Comparison of ENCODE assay signal across 18 cellular contexts in the genomic region with DNA sequence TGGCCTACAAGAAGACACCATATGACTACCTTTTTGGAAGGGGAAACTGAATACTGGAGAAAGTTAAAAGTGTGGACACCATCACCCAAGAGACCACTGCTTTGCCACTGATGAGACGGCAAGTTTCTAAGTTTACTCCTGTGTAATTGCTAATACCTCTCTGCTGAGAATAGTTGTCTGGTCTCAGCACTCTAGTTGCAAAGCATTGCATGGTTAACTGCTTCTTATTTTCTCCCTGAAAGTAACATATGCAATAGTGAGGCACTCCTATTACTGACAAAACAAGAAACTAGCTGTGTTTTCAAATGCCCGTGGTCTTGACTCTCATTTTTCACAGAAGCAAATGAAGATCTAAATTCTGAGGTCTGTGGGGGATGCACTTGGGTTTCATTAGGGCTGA.
DNase-seq lines count a peak whose midpoint lies in the region; ATAC-seq and TF ChIP-seq lines count a peak whose summit lies in the region.
"Had no signal": no experiment of that assay in that cellular context is flagged by ENCODE, and none has a peak within 500 bp of the region (broad histone marks: within the 10 kb centered on the region; RNA-seq: fewer than 3 reads in every experiment).

No MANE protein-coding gene starts in this region.

- no peaks in the 10 kb centered on the region for H3K9me3 ChIP-seq in osteoblast (ENCODE audit: low read depth, low read length)
- H3K9me3 ChIP-seq: Caco-2 had no signal

- TF ChIP-seq CTCF in osteoblast (IDR thresholded peaks at IDR 0.05; ENCODE audit: extremely low read depth, low read depth, low read length): no peak

- H3K79me2 ChIP-seq in osteoblast (ENCODE audit: insufficient read depth, low read length): no peaks in the 10 kb centered on the region

- peak overlapping the region; percentile 24 for H2AFZ ChIP-seq in osteoblast (ENCODE audit: low read length)
- H2AFZ ChIP-seq: GM23338 had no signal

- H3K4me2 ChIP-seq in osteoblast (ENCODE audit: insufficient read depth, low read length): no peak overlapping the region
- H3K4me2 ChIP-seq: GM23338 had no signal

- ATAC-seq in HG03025 (IDR thresholded peaks at IDR 0.05; ENCODE audit: low FRiP score, unreplicated experiment) (peak; percentile 62), SK-N-SH treated with all-trans-retinoic acid at 6 μM for 48 hours (peak; percentile 30), HG03139 (IDR thresholded peaks at IDR 0.05; ENCODE audit: unreplicated experiment) (no peak)
- ATAC-seq: GM23338, HCT116 had no signal

- no peaks in the 10 kb centered on the region for H4K20me1 ChIP-seq in osteoblast (ENCODE audit: insufficient read depth, low read length)

- peaks cover 45% of the 10 kb centered on the region for H3K4me1 ChIP-seq in osteoblast (ENCODE audit: insufficient read depth, low read length)
- H3K4me1 ChIP-seq: Caco-2 had no signal

- H3K36me3 ChIP-seq in osteoblast (ENCODE audit: insufficient read depth, low read length): no peaks in the 10 kb centered on the region

- DNase-seq in osteoblast (ENCODE audit: insufficient read length, low spot score, missing footprints): no peak
- DNase-seq in DMS 273 (lab: John Stamatoyannopoulos, UW; ENCODE audit: unreplicated experiment): no peak
- no peak for DNase-seq in NCI-H1105 treated with DMSO at 0.1 percent for 48 hours (lab: John Stamatoyannopoulos, UW)
- DNase-seq: ACHN; AML-193; Caco-2; CD4-positive, alpha-beta T cell; DMS153; DMS79; GDM1; H7; HFFc6 had no signal

- H3K4me3 ChIP-seq in osteoblast (ENCODE audit: insufficient read depth, low read length): no peak overlapping the region
- H3K4me3 ChIP-seq: GM23338 had no signal

- H3K27ac ChIP-seq in osteoblast (ENCODE audit: low read depth, low read length): no peak overlapping the region
- H3K27ac ChIP-seq: C4-2B had no signal

- H3K27me3 ChIP-seq in osteoblast (ENCODE audit: insufficient read depth, low read length): no peaks in the 10 kb centered on the region

TF ChIP-seq in SK-N-SH treated with all-trans-retinoic acid at 6 μM for 48 hours, 23 proteins besides CTCF, POLR2A, EP300 and RAD21:
- TF ChIP-seq SNAI2 (CRISPR knock-in tag; IDR thresholded peaks at IDR 0.05): no peak
- TF ChIP-seq, protein P1, sequence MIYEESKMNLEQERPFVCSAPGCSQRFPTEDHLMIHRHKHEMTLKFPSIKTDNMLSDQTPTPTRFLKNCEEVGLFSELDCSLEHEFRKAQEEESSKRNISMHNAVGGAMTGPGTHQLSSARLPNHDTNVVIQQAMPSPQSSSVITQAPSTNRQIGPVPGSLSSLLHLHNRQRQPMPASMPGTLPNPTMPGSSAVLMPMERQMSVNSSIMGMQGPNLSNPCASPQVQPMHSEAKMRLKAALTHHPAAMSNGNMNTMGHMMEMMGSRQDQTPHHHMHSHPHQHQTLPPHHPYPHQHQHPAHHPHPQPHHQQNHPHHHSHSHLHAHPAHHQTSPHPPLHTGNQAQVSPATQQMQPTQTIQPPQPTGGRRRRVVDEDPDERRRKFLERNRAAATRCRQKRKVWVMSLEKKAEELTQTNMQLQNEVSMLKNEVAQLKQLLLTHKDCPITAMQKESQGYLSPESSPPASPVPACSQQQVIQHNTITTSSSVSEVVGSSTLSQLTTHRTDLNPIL (CRISPR knock-in tag; IDR thresholded peaks at IDR 0.05; ENCODE audit: low read depth): no peak
- no peak for TF ChIP-seq ZNF565 (CRISPR knock-in tag; conservative IDR thresholded peaks at IDR 0.05; ENCODE audit: low read depth)
- no peak for TF ChIP-seq ZNF70 (CRISPR knock-in tag; IDR thresholded peaks at IDR 0.05)
- TF ChIP-seq PPARA (CRISPR knock-in tag; IDR thresholded peaks at IDR 0.05; ENCODE audit: borderline replicate concordance): no peak
- no peak for TF ChIP-seq OSR1 (CRISPR knock-in tag; IDR thresholded peaks at IDR 0.05)
- TF ChIP-seq BACH2 (CRISPR knock-in tag; IDR thresholded peaks at IDR 0.05; ENCODE audit: borderline replicate concordance): no peak
